In genomic region chr3:148943531-148944200, GRCh38 we compare ENCODE assay signal across 8 cellular contexts. TPM values are rescaled to one million over a fixed set of nuclear protein-coding genes. Genes with fewer than 3 reads are reported as not detected.
A peak's percentile ranks its signal among the peaks of the same experiment; 100 is the strongest.
DNase-seq lines count a peak whose midpoint lies in the region; ATAC-seq and TF ChIP-seq lines count a peak whose summit lies in the region.

No MANE protein-coding gene starts in this region.

- peak; percentile 70 for TF ChIP-seq CTCF in astrocyte of the cerebellum (IDR thresholded peaks at IDR 0.05; ENCODE audit: low read depth, low read length, missing control alignments)
- TF ChIP-seq CTCF in hepatocyte (IDR thresholded peaks at IDR 0.05; ENCODE audit: poor library complexity) = peak; percentile 79
- TF ChIP-seq CTCF in spleen (IDR thresholded peaks at IDR 0.05 in 8 of 11, conservative IDR thresholded peaks at IDR 0.05 in 3 of 11) = peak; percentile 39 to 82 (median 70)

- H4K20me1 ChIP-seq in hepatocyte (ENCODE audit: insufficient read depth, poor library complexity, severe bottlenecking) = no peaks in the 10 kb centered on the region

- no peak for TF ChIP-seq POLR2A in spleen (IDR thresholded peaks at IDR 0.05)

- H3K4me1 ChIP-seq in hepatocyte (ENCODE audit: insufficient read depth) = no peaks in the 10 kb centered on the region
- no peaks in the 10 kb centered on the region for H3K4me1 ChIP-seq in spleen

- H3K27me3 ChIP-seq in hepatocyte = no peaks in the 10 kb centered on the region
- H3K27me3 ChIP-seq in spleen (replicated peaks in 1 of 7) = no peaks in the 10 kb centered on the region

- peak; percentile 99 for ATAC-seq in GM21717 (IDR thresholded peaks at IDR 0.05; ENCODE audit: unreplicated experiment)

- DNase-seq in stimulated activated CD4-positive, alpha-beta T cell treated with anti-CD3 and anti-CD28 coated beads, Interleukin-1b, Interleukin-23, amount 100 ng/mL, for 48 hours = peak; percentile 6
- no peak for DNase-seq in stimulated activated CD4-positive, alpha-beta T cell treated with anti-CD3 and anti-CD28 coated beads, Interleukin-4, amount 100 ng/mL, for 1 hour
- DNase-seq in HS-5 (ENCODE audit: low read depth) = peak; percentile 89
- DNase-seq in NCI-H774 (lab: John Stamatoyannopoulos, UW) = peak; percentile 81
- DNase-seq in astrocyte of the cerebellum (ENCODE audit: low read depth) = peak; percentile 69
- DNase-seq in hepatocyte (ENCODE audit: low spot score) = peak; percentile 85
- DNase-seq in spleen = no peak

- H3K9me3 ChIP-seq in hepatocyte (ENCODE audit: low read depth) (no peaks in the 10 kb centered on the region), spleen (no peaks in the 10 kb centered on the region)

- no peaks in the 10 kb centered on the region for H3K9me2 ChIP-seq in hepatocyte (replicated peaks; ENCODE audit: insufficient read depth)

- intact Hi-C loops in spleen (cut with DNase I; ENCODE audit: low total_unique reads) = loop anchor here (10.0 kb wide), 1 partner anchor 569 kb away; no protein-coding TSS in a partner anchor

- no peak overlapping the region for H3K4me2 ChIP-seq in hepatocyte

- 34% methylated on average over 2 of the region's 2 CpGs for WGBS in hepatocyte (ENCODE audit: low lambda C conversion rate, missing lambda C conversion rate)
- 0 to 42% (median 39%) methylated on average over 2 of the region's 2 CpGs for WGBS in spleen, 5 donors

- H3K36me3 ChIP-seq in hepatocyte (replicated peaks; ENCODE audit: insufficient read depth, low read depth) (no peaks in the 10 kb centered on the region), spleen (no peaks in the 10 kb centered on the region)

- in situ Hi-C loops in astrocyte of the cerebellum (cut with HindIII; ENCODE audit: low sequenced_read_pairs) = no loop called here

- H3K4me3 ChIP-seq in astrocyte of the cerebellum (ENCODE audit: low read depth, low read length) = no peak overlapping the region
- no peak overlapping the region for H3K4me3 ChIP-seq in hepatocyte
- H3K4me3 ChIP-seq in spleen = no peak overlapping the region

- no peak overlapping the region for H3K27ac ChIP-seq in hepatocyte
- no peak overlapping the region for H3K27ac ChIP-seq in spleen

- H3K79me2 ChIP-seq in hepatocyte = no peaks in the 10 kb centered on the region

- no peak overlapping the region for H2AFZ ChIP-seq in hepatocyte

RNA-seq across cellular contexts. Expression of gene GYG1, which starts 47.7 kb away (rescaled TPM):
- 50.3 and 51.8 TPM in 2 replicates for total RNA-seq in hepatocyte
- 26.2 and 27.5 TPM in 2 replicates for polyA plus RNA-seq in hepatocyte
- 100 to 1,000 TPM in 2 of 7 donors, 10 to 100 TPM in 5; 50.8 to 117 (median 58.3) TPM for total RNA-seq in spleen
- 10 to 100 TPM; 21.4 to 49.7 (median 28.5) TPM for polyA plus RNA-seq in spleen

Comparison
In these comparisons a context has a peak if more than half of its experiments do, and no peak if none do; other contexts are left out.
1. DNase-seq: peak in stimulated activated CD4-positive, alpha-beta T cell treated with anti-CD3 and anti-CD28 coated beads, Interleukin-1b, Interleukin-23, amount 100 ng/mL, for 48 hours (single experiment), HS-5 (single experiment), NCI-H774 (single experiment), astrocyte of the cerebellum (single experiment) and hepatocyte (single experiment); none in stimulated activated CD4-positive, alpha-beta T cell treated with anti-CD3 and anti-CD28 coated beads, Interleukin-4, amount 100 ng/mL, for 1 hour (single experiment) and spleen (single experiment).
2. Peak in every context shown above with its lines, with median percentiles within 50 percentile points of each other: CTCF ChIP-seq.